1 cellular context compared by ENCODE assay signal in genomic region chr17:50451943-50452626, GRCh38.
TF ChIP-seq lines count a peak whose summit lies in the region.

No MANE protein-coding gene starts in this region.

TF ChIP-seq in K562, 482 proteins besides CTCF, POLR2A, EP300 and RAD21:
- no peak for TF ChIP-seq TBL1XR1 (IDR thresholded peaks at IDR 0.05; ENCODE audit: low read length in 2 of 2)
- peak; percentile 63 for TF ChIP-seq CBX8 (IDR thresholded peaks at IDR 0.05; ENCODE audit: borderline replicate concordance, extremely low read depth, low read depth, low read length, poor library complexity, severe bottlenecking)
- TF ChIP-seq TSC22D4 (tag; IDR thresholded peaks at IDR 0.05): no peak
